In the genomic region with DNA sequence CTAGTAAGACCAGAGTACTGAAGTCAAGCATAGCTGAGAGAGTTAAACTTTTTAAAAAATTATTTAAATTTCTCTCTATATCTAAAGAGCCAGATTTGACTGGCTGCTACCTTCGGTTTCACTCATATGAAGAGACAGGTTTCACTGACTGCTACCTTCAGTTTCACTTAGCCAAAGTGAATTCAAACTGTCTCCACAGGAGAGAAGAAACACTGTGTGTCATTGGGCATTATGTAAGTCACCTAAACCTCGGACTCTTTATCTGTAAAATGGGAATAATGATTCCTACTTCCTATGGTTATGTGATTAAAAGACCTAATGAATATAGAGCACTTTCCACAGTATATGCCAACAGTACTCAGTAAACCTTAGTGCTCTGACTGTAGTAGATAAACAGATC, we compare ENCODE assay signal across 10 cellular contexts.
DNase-seq lines count a peak whose midpoint lies in the region; ATAC-seq and FAIRE-seq lines count a peak whose summit lies in the region.
"Had no signal": no experiment of that assay in that cellular context is flagged by ENCODE, and none has a peak within 500 bp of the region (broad histone marks: within the 10 kb centered on the region; RNA-seq: fewer than 3 reads in every experiment).

No MANE protein-coding gene starts in this region.

- DNase-seq in GM18507 (ENCODE audit: extremely low spot score, insufficient read length, low read depth) = peak; percentile 7
- peak; percentile 54 for DNase-seq in kidney tubule cell (ENCODE audit: low spot score)
- DNase-seq in NCI-H1417 (lab: John Stamatoyannopoulos, UW) = no peak
- no peak for DNase-seq in NCI-H1092 treated with DMSO at 0.1 percent for 48 hours (lab: John Stamatoyannopoulos, UW)
- DNase-seq in urothelium cell line (ENCODE audit: low spot score) = no peak
- no peak for DNase-seq in anterior cingulate cortex (lab: John Stamatoyannopoulos, UW)
- DNase-seq: activated CD4-positive, alpha-beta T cell treated with anti-CD3 and anti-CD28 coated beads for 48 hours; natural killer cell had no signal

- ATAC-seq in GM21526 (IDR thresholded peaks at IDR 0.05; ENCODE audit: low FRiP score, unreplicated experiment) (peak; percentile 96), HG03378 (IDR thresholded peaks at IDR 0.05; ENCODE audit: unreplicated experiment) (peak; percentile 96)

- FAIRE-seq in GM18507 (lab: Jason Lieb, UNC) (peak; percentile 74), urothelium cell line (lab: Jason Lieb, UNC) (no peak)

Comparison
In these comparisons a context has a peak if more than half of its experiments do, and no peak if none do; other contexts are left out.
1. DNase-seq: peak in GM18507 (single experiment) and kidney tubule cell (single experiment); none in NCI-H1417 (0 of 3), NCI-H1092 treated with DMSO at 0.1 percent for 48 hours (single experiment), urothelium cell line (single experiment) and anterior cingulate cortex (0 of 58).